ENCODE assay signal across 8 cellular contexts in genomic region chr12:19288603-19289244, GRCh38.
DNase-seq lines count a peak whose midpoint lies in the region; ATAC-seq and TF ChIP-seq lines count a peak whose summit lies in the region.

No MANE protein-coding gene starts in this region.

- H3K4me2 ChIP-seq in SU-DHL-6 (ENCODE audit: low read depth, low read length, poor library complexity, severe bottlenecking), result no peak overlapping the region

- no peaks in the 10 kb centered on the region for H3K36me3 Mint-ChIP-seq in glutamatergic neuron (ENCODE audit: unreplicated experiment)
- no peaks in the 10 kb centered on the region for H3K36me3 Mint-ChIP-seq in activated CD4-positive, alpha-beta T cell treated with anti-CD3 and anti-CD28 coated beads, Interleukin-2, amount 10 ng/mL, durations not matched to agents 7 days and 5 days (ENCODE audit: low read depth)

- no peaks in the 10 kb centered on the region for H3K9me2 ChIP-seq in SU-DHL-6 (replicated peaks; ENCODE audit: insufficient read depth, low read length)

- DNase-seq in GM12865 (ENCODE audit: low read depth), result peak; percentile 38
- DNase-seq in glutamatergic neuron, result no peak
- DNase-seq in thoracic aorta (ENCODE audit: low spot score), result no peak
- no peak for DNase-seq in activated CD4-positive, alpha-beta T cell treated with anti-CD3 and anti-CD28 coated beads, Interleukin-2, amount 10 ng/mL, durations not matched to agents 7 days and 5 days
- no peak for DNase-seq in NCI-H226

- TF ChIP-seq CTCF in 22Rv1 (IDR thresholded peaks at IDR 0.05), result peak; percentile 93
- TF ChIP-seq CTCF in GM12865 (IDR thresholded peaks at IDR 0.05; ENCODE audit: insufficient read depth, low read depth, low read length, missing control alignments), result peak; percentile 47
- TF ChIP-seq CTCF in LNCAP (IDR thresholded peaks at IDR 0.05), result peak; percentile 75
- peak; percentile 68 for TF ChIP-seq CTCF in SU-DHL-6 (IDR thresholded peaks at IDR 0.05; ENCODE audit: insufficient read depth, low read length, poor library complexity, severe bottlenecking)
- TF ChIP-seq CTCF in glutamatergic neuron (IDR thresholded peaks at IDR 0.05; ENCODE audit: partially characterized antibody, unreplicated experiment), result peak; percentile 71
- peak; percentile 64 for TF ChIP-seq CTCF in thoracic aorta (IDR thresholded peaks at IDR 0.05)

- H4K20me1 ChIP-seq in SU-DHL-6 (ENCODE audit: low read depth, low read length), result no peaks in the 10 kb centered on the region

- H3K9ac ChIP-seq in SU-DHL-6 (ENCODE audit: low read length), result no peak overlapping the region

- peaks cover 2 to 11% of the 10 kb centered on the region in 2 donors for H3K4me1 ChIP-seq in thoracic aorta (ENCODE audit: control insufficient read depth in 1 of 2, low read depth in 2 of 2)

- H3K9me3 ChIP-seq in SU-DHL-6 (ENCODE audit: insufficient read depth, low read length) (no peaks in the 10 kb centered on the region), thoracic aorta (no peaks in the 10 kb centered on the region)

- H3K4me3 ChIP-seq in GM12865 (ENCODE audit: low read depth, low read length) (no peak overlapping the region), SU-DHL-6 (ENCODE audit: insufficient read depth, low read length, poor library complexity, severe bottlenecking) (no peak overlapping the region), thoracic aorta (no peak overlapping the region)

- H2AFZ ChIP-seq in SU-DHL-6 (ENCODE audit: low read depth, low read length, severe bottlenecking), result no peak overlapping the region

- H3K27ac ChIP-seq in 22Rv1 (no peak overlapping the region), SU-DHL-6 (ENCODE audit: low read depth, low read length) (no peak overlapping the region), thoracic aorta (no peak overlapping the region)

- no peaks in the 10 kb centered on the region for H3K27me3 ChIP-seq in SU-DHL-6 (ENCODE audit: low read length)
- H3K27me3 ChIP-seq in thoracic aorta (replicated peaks; ENCODE audit: insufficient read depth), result no peaks in the 10 kb centered on the region

- CTCF ChIA-PET in activated CD4-positive, alpha-beta T cell treated with anti-CD3 and anti-CD28 coated beads, Interleukin-2, amount 10 ng/mL, durations not matched to agents 7 days and 5 days (lab: Charles Lee), result interaction anchor here (1.2 kb wide), 1 partner anchor 46 kb away, joined by 3 read pairs; no protein-coding TSS in a partner anchor

- no peak overlapping the region for H3K4me3 Mint-ChIP-seq in glutamatergic neuron (ENCODE audit: unreplicated experiment)
- H3K4me3 Mint-ChIP-seq in activated CD4-positive, alpha-beta T cell treated with anti-CD3 and anti-CD28 coated beads, Interleukin-2, amount 10 ng/mL, durations not matched to agents 7 days and 5 days, result no peak overlapping the region

- POLR2A ChIA-PET in activated CD4-positive, alpha-beta T cell treated with anti-CD3 and anti-CD28 coated beads, Interleukin-2, amount 10 ng/mL, durations not matched to agents 7 days and 5 days (lab: Charles Lee), result no interaction called here

- H3K27me3 Mint-ChIP-seq in glutamatergic neuron (ENCODE audit: unreplicated experiment), result peaks cover 5% of the 10 kb centered on the region
- H3K27me3 Mint-ChIP-seq in activated CD4-positive, alpha-beta T cell treated with anti-CD3 and anti-CD28 coated beads, Interleukin-2, amount 10 ng/mL, durations not matched to agents 7 days and 5 days, result no peaks in the 10 kb centered on the region

- H3K36me3 ChIP-seq in SU-DHL-6 (ENCODE audit: low read length), result no peaks in the 10 kb centered on the region
- H3K36me3 ChIP-seq in thoracic aorta, result no peaks in the 10 kb centered on the region

- H3F3A ChIP-seq in SU-DHL-6 (ENCODE audit: insufficient read depth), result no peaks in the 10 kb centered on the region

- H3K27ac Mint-ChIP-seq in glutamatergic neuron (ENCODE audit: unreplicated experiment), result peak overlapping the region; percentile 62
- H3K27ac Mint-ChIP-seq in activated CD4-positive, alpha-beta T cell treated with anti-CD3 and anti-CD28 coated beads, Interleukin-2, amount 10 ng/mL, durations not matched to agents 7 days and 5 days, result no peak overlapping the region

- H3K79me2 ChIP-seq in SU-DHL-6 (ENCODE audit: insufficient read depth, low read length), result no peaks in the 10 kb centered on the region

- H3K9me3 Mint-ChIP-seq in glutamatergic neuron (ENCODE audit: unreplicated experiment), result peaks cover 12% of the 10 kb centered on the region
- no peaks in the 10 kb centered on the region for H3K9me3 Mint-ChIP-seq in activated CD4-positive, alpha-beta T cell treated with anti-CD3 and anti-CD28 coated beads, Interleukin-2, amount 10 ng/mL, durations not matched to agents 7 days and 5 days

- peaks cover 20% of the 10 kb centered on the region for H3K4me1 Mint-ChIP-seq in glutamatergic neuron (ENCODE audit: low read depth, unreplicated experiment)
- no peaks in the 10 kb centered on the region for H3K4me1 Mint-ChIP-seq in activated CD4-positive, alpha-beta T cell treated with anti-CD3 and anti-CD28 coated beads, Interleukin-2, amount 10 ng/mL, durations not matched to agents 7 days and 5 days

- no peak for ATAC-seq in thoracic aorta (ENCODE audit: insufficient number of reproducible peaks, low FRiP score, low read depth)
